35 cellular contexts compared by ENCODE assay signal in genomic region chr5:56443826-56444225, GRCh38.
"Had no signal": no experiment of that assay in that cellular context is flagged by ENCODE, and none has a peak within 500 bp of the region (broad histone marks: within the 10 kb centered on the region; RNA-seq: fewer than 3 reads in every experiment).

No MANE protein-coding gene starts in this region.

- H3K27ac Mint-ChIP-seq: activated B cell treated with CpG ODN at 0.5 μM for 24 hours; activated CD8-positive, alpha-beta T cell treated with anti-CD3 and anti-CD28 coated beads for 36 hours; activated naive CD4-positive, alpha-beta T cell treated with anti-CD3 and anti-CD28 coated beads for 36 hours; activated naive CD4-positive, alpha-beta T cell treated with anti-CD3 and anti-CD28 coated beads, Interleukin-2, amount 50 U/mL, for 24 hours; activated naive CD8-positive, alpha-beta T cell treated with anti-CD3 and anti-CD28 coated beads for 36 hours; activated naive CD8-positive, alpha-beta T cell treated with anti-CD3 and anti-CD28 coated beads, Interleukin-2, amount 50 U/mL, for 24 hours; activated T-helper 17 cell treated with anti-CD3 and anti-CD28 coated beads, Interleukin-2, amount 50 U/mL, for 72 hours; dendritic cell treated with granulocyte-macrophage colony-stimulating factor and Interleukin-4, amounts not matched to agents 40 ng/mL and 50 ng/mL, for 4 days; endodermal cell; T-helper 17 cell; T-helper 2 cell treated with Interferon-gamma antibody and Interleukin-4, amounts not matched to agents 5 μg/mL and 100 μg/mL, for 36 hours had no signal

- H3K4me1 Mint-ChIP-seq: activated B cell treated with CpG ODN at 0.5 μM for 24 hours; activated naive CD4-positive, alpha-beta T cell treated with anti-CD3 and anti-CD28 coated beads, Interleukin-2, amount 50 U/mL, for 24 hours; activated naive CD8-positive, alpha-beta T cell treated with anti-CD3 and anti-CD28 coated beads for 36 hours; activated naive CD8-positive, alpha-beta T cell treated with anti-CD3 and anti-CD28 coated beads, Interleukin-2, amount 50 U/mL, for 24 hours; activated T-helper 17 cell treated with anti-CD3 and anti-CD28 coated beads, Interleukin-2, amount 50 U/mL, for 72 hours; central memory CD8-positive, alpha-beta T cell; endodermal cell had no signal

- H3K9me3 Mint-ChIP-seq: activated CD8-positive, alpha-beta T cell treated with anti-CD3 and anti-CD28 coated beads for 36 hours; activated naive CD4-positive, alpha-beta T cell treated with anti-CD3 and anti-CD28 coated beads for 36 hours; activated naive CD4-positive, alpha-beta T cell treated with anti-CD3 and anti-CD28 coated beads, Interleukin-2, amount 50 U/mL, for 24 hours; activated naive CD8-positive, alpha-beta T cell treated with anti-CD3 and anti-CD28 coated beads, Interleukin-2, amount 50 U/mL, for 24 hours; activated T-cell treated with anti-CD3 and anti-CD28 coated beads, Interleukin-2, amount 50 U/mL, for 4 hours; activated T-helper 17 cell treated with anti-CD3 and anti-CD28 coated beads, Interleukin-2, amount 50 U/mL, for 72 hours; central memory CD8-positive, alpha-beta T cell; dendritic cell treated with granulocyte-macrophage colony-stimulating factor and Interleukin-4, amounts not matched to agents 40 ng/mL and 50 ng/mL, for 4 days; endodermal cell; T-helper 2 cell treated with Interferon-gamma antibody and Interleukin-4, amounts not matched to agents 5 μg/mL and 100 μg/mL, for 36 hours had no signal

- DNase-seq: activated B cell treated with CpG ODN at 0.5 μM for 24 hours; activated CD4-positive, alpha-beta T cell treated with anti-CD3 and anti-CD28 coated beads for 48 hours; activated CD4-positive, alpha-beta T cell treated with anti-CD3 and anti-CD28 coated beads, Interleukin-2, amount 50 U/mL, for 1 hour; activated CD4-positive, alpha-beta T cell treated with anti-CD3 and anti-CD28 coated beads, Interleukin-2, amount 50 U/mL, for 48 hours; activated CD8-positive, alpha-beta memory T cell treated with anti-CD3 and anti-CD28 coated beads for 24 hours; activated CD8-positive, alpha-beta T cell treated with anti-CD3 and anti-CD28 coated beads for 36 hours; activated effector memory CD4-positive, alpha-beta T cell treated with anti-CD3 and anti-CD28 coated beads, Interleukin-2, amount 50 U/mL, for 16 hours; activated naive CD4-positive, alpha-beta T cell treated with anti-CD3 and anti-CD28 coated beads for 36 hours; activated naive CD8-positive, alpha-beta T cell treated with anti-CD3 and anti-CD28 coated beads for 36 hours; activated naive CD8-positive, alpha-beta T cell treated with anti-CD3 and anti-CD28 coated beads, Interleukin-2, amount 50 U/mL, for 24 hours; activated T-cell treated with anti-CD3 and anti-CD28 coated beads, Interleukin-2, amount 50 U/mL, for 4 hours; adrenal gland; amygdala; aorta; body of pancreas; dorsolateral prefrontal cortex; effector memory CD4-positive, alpha-beta T cell; endodermal cell; foreskin keratinocyte; gastrocnemius medialis; glutamatergic neuron; heart left ventricle; T-helper 1 cell; T-helper 17 cell; T1000; WERI-Rb-1 had no signal

- H3K27ac ChIP-seq: adrenal gland, body of pancreas, cardiac muscle cell, coronary artery, dorsolateral prefrontal cortex, foreskin keratinocyte, gastrocnemius medialis, heart left ventricle, WERI-Rb-1 had no signal

- H3K4me3 ChIP-seq: adrenal gland, body of pancreas, cardiac muscle cell, coronary artery, dorsolateral prefrontal cortex, gastrocnemius medialis, heart left ventricle had no signal

- ATAC-seq: activated CD4-positive, CD25-positive, alpha-beta regulatory T cell treated with anti-CD3 and anti-CD28 coated beads, Interleukin-2, amount 50 U/mL, for 24 hours; activated CD8-positive, alpha-beta T cell treated with anti-CD3 and anti-CD28 coated beads for 36 hours; activated naive CD8-positive, alpha-beta T cell treated with anti-CD3 and anti-CD28 coated beads, Interleukin-2, amount 50 U/mL, for 24 hours; activated T-cell treated with anti-CD3 and anti-CD28 coated beads, Interleukin-2, amount 50 U/mL, for 4 hours; activated T-helper 17 cell treated with anti-CD3 and anti-CD28 coated beads, Interleukin-2, amount 50 U/mL, for 72 hours; body of pancreas; esophagus mucosa; foreskin keratinocyte; gastrocnemius medialis; heart left ventricle; T-helper 17 cell had no signal

- H3K27me3 Mint-ChIP-seq: activated B cell treated with CpG ODN at 0.5 μM for 24 hours; activated CD8-positive, alpha-beta T cell treated with anti-CD3 and anti-CD28 coated beads for 36 hours; activated naive CD4-positive, alpha-beta T cell treated with anti-CD3 and anti-CD28 coated beads, Interleukin-2, amount 50 U/mL, for 24 hours; activated naive CD8-positive, alpha-beta T cell treated with anti-CD3 and anti-CD28 coated beads, Interleukin-2, amount 50 U/mL, for 24 hours; activated T-helper 17 cell treated with anti-CD3 and anti-CD28 coated beads, Interleukin-2, amount 50 U/mL, for 72 hours; dendritic cell treated with granulocyte-macrophage colony-stimulating factor and Interleukin-4, amounts not matched to agents 40 ng/mL and 50 ng/mL, for 4 days; T-helper 17 cell had no signal

- H3K27me3 ChIP-seq: adrenal gland, body of pancreas, cardiac muscle cell, dorsolateral prefrontal cortex, foreskin keratinocyte, gastrocnemius medialis, heart left ventricle had no signal

- H3K4me1 ChIP-seq: adrenal gland, body of pancreas, gastrocnemius medialis had no signal

- H3K9me3 ChIP-seq: adrenal gland, body of pancreas, gastrocnemius medialis, heart left ventricle had no signal

- H3K36me3 ChIP-seq: adrenal gland, cardiac muscle cell, gastrocnemius medialis, heart left ventricle, WERI-Rb-1 had no signal

- H3K36me3 Mint-ChIP-seq: activated naive CD8-positive, alpha-beta T cell treated with anti-CD3 and anti-CD28 coated beads for 36 hours had no signal

- H3K4me3 Mint-ChIP-seq: activated B cell treated with CpG ODN at 0.5 μM for 24 hours; activated CD8-positive, alpha-beta T cell treated with anti-CD3 and anti-CD28 coated beads for 36 hours; activated naive CD4-positive, alpha-beta T cell treated with anti-CD3 and anti-CD28 coated beads for 36 hours; activated naive CD4-positive, alpha-beta T cell treated with anti-CD3 and anti-CD28 coated beads, Interleukin-2, amount 50 U/mL, for 24 hours; activated naive CD8-positive, alpha-beta T cell treated with anti-CD3 and anti-CD28 coated beads for 36 hours; activated naive CD8-positive, alpha-beta T cell treated with anti-CD3 and anti-CD28 coated beads, Interleukin-2, amount 50 U/mL, for 24 hours; activated T-cell treated with anti-CD3 and anti-CD28 coated beads, Interleukin-2, amount 50 U/mL, for 4 hours; activated T-helper 17 cell treated with anti-CD3 and anti-CD28 coated beads, Interleukin-2, amount 50 U/mL, for 72 hours; central memory CD8-positive, alpha-beta T cell; dendritic cell treated with granulocyte-macrophage colony-stimulating factor and Interleukin-4, amounts not matched to agents 40 ng/mL and 50 ng/mL, for 4 days; endodermal cell; T-helper 17 cell; T-helper 2 cell treated with Interferon-gamma antibody and Interleukin-4, amounts not matched to agents 5 μg/mL and 100 μg/mL, for 36 hours had no signal
